ENCODE assay signal across 1 cellular context in the genomic region with DNA sequence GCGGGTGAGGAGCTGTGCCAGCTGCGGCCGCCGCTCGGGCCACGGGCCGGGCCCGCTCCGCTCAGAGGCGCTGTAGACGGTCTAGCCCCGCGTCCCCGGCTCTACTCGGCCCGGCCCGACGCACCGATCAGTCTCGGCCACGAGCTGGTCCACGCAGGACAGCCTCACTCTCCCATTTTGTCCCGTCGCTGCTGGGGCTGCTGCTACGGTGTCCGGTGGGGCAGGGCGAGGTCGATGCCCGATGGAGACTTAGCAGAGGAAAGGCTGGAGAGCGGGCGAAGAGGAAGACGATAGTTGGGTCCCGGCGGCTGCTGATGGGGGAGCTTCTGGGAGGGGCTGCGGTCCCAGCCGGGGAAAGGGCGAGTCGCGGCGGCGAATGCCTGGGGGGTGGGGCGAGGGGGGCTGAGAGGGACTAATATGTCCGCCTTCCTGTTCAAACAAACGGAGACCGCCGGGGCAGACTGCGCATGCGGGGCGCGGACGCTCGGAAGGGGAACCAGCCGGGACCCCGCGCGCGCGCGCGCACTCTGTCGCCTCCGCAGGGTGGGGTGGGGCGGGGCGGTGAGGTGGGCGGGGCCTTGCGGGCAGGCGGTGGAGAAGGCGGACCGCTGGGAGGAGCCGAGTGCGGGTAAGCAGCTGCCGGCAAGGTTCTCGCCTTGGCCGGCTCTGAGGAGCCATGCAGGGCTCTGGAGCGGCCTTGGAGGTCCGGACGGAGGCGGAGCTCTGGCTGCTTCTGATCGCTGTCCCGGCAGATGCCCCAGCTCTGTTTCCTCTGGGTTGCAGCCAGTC.
TF ChIP-seq lines count a peak whose summit lies in the region.

Gene ROCK1, minus strand, starts transcription at position 463 of the 789 bp plus-strand sequence. CDS start 903 bp downstream, outside the sequence.

TF ChIP-seq in H1, 55 proteins besides CTCF, POLR2A, EP300 and RAD21:
- TF ChIP-seq TBP (IDR thresholded peaks at IDR 0.05; ENCODE audit: low read depth, low read length) (peak; percentile 72), KDM1A (IDR thresholded peaks at IDR 0.05; ENCODE audit: borderline replicate concordance, low read length) (no peak), SRF (IDR thresholded peaks at IDR 0.05; ENCODE audit: low read depth, low read length) (no peak), NRF1 (IDR thresholded peaks at IDR 0.05; ENCODE audit: low read depth, low read length) (peak; percentile 58), YY1 (IDR thresholded peaks at IDR 0.05; ENCODE audit: low read depth, low read length) (no peak; the same call in 1 of the 2 replicates), SUZ12 (IDR thresholded peaks at IDR 0.05; ENCODE audit: low read length) (no peak), TAF7 (optimal IDR thresholded peaks at IDR 0.05; ENCODE audit: borderline replicate concordance, low read depth, low read length) (peak; percentile 10), CHD2 (IDR thresholded peaks at IDR 0.05; ENCODE audit: low read length) (no peak), TAF1 (IDR thresholded peaks at IDR 0.05; ENCODE audit: low read depth, low read length) (peak; percentile 79), POU5F1 (IDR thresholded peaks at IDR 0.05; ENCODE audit: low read depth, low read length) (no peak), SP1 (IDR thresholded peaks at IDR 0.05; ENCODE audit: low read depth, low read length) (0 out of 2 replicates have a peak, but pooled peaks have one; percentile 27), EZH2 (IDR thresholded peaks at IDR 0.05; ENCODE audit: low read depth, low read length, severe bottlenecking) (no peak), CBX8 (IDR thresholded peaks at IDR 0.05; ENCODE audit: borderline replicate concordance, low read depth, low read length) (no peak), KDM5A (IDR thresholded peaks at IDR 0.05; ENCODE audit: low read length) (no peak), JUN (IDR thresholded peaks at IDR 0.05; ENCODE audit: low read depth, low read length) (no peak), HDAC2 (IDR thresholded peaks at IDR 0.05; ENCODE audit: borderline replicate concordance in 1 of 2, low read depth in 2 of 2, low read length in 2 of 2) (no peak), FOSL1 (IDR thresholded peaks at IDR 0.05; ENCODE audit: insufficient read depth, low read depth, low read length) (no peak), TEAD4 (IDR thresholded peaks at IDR 0.05; ENCODE audit: low read depth, low read length) (no peak), ZNF274 (IDR thresholded peaks at IDR 0.05; ENCODE audit: borderline replicate concordance, extremely low read depth, low read length) (no peak), BCL11A (IDR thresholded peaks at IDR 0.05; ENCODE audit: low read depth in 2 of 2, low read length in 2 of 2) (no peak), CEBPB (IDR thresholded peaks at IDR 0.05; ENCODE audit: low read depth, low read length) (no peak), RXRA (IDR thresholded peaks at IDR 0.05; ENCODE audit: insufficient read depth, low read depth, low read length) (no peak), POLR2AphosphoS5 (IDR thresholded peaks at IDR 0.05; ENCODE audit: low read depth, low read length) (no peak; the same call in 1 of the 2 replicates), RBBP5 (IDR thresholded peaks at IDR 0.05; ENCODE audit: borderline replicate concordance, low read depth, low read length) (peak; percentile 92), SIRT6 (IDR thresholded peaks at IDR 0.05; ENCODE audit: low read length) (no peak), TCF12 (IDR thresholded peaks at IDR 0.05; ENCODE audit: low read depth, low read length) (no peak), SIN3A (conservative IDR thresholded peaks at IDR 0.05 in 1 of 2, IDR thresholded peaks at IDR 0.05 in 1 of 2; ENCODE audit: low read depth in 1 of 2, low read length in 2 of 2) (peak in 1 of 2 experiments; percentile 35; a peak in 1 of 4 replicates), CREB1 (IDR thresholded peaks at IDR 0.05) (no peak), NANOG (IDR thresholded peaks at IDR 0.05; ENCODE audit: insufficient read depth, low read depth, low read length, poor library complexity, severe bottlenecking) (no peak), MAFK (IDR thresholded peaks at IDR 0.05; ENCODE audit: low read depth, low read length) (no peak), HDAC6 (IDR thresholded peaks at IDR 0.05; ENCODE audit: low read depth, low read length) (no peak), ATF3 (IDR thresholded peaks at IDR 0.05; ENCODE audit: insufficient read depth, low read depth, low read length) (no peak), ASH2L (IDR thresholded peaks at IDR 0.05; ENCODE audit: low read length) (peak; percentile 92), RFX5 (IDR thresholded peaks at IDR 0.05; ENCODE audit: borderline replicate concordance, low read depth, low read length) (no peak), BRCA1 (IDR thresholded peaks at IDR 0.05; ENCODE audit: low read depth, low read length) (no peak), SP4 (IDR thresholded peaks at IDR 0.05; ENCODE audit: low read length) (no peak), RNF2 (IDR thresholded peaks at IDR 0.05; ENCODE audit: borderline replicate concordance, low read depth, low read length, missing control alignments, poor library complexity, severe bottlenecking) (no peak), CBX5 (IDR thresholded peaks at IDR 0.05; ENCODE audit: low read depth, low read length) (no peak), USF2 (IDR thresholded peaks at IDR 0.05; ENCODE audit: low read length) (no peak), CHD1 (IDR thresholded peaks at IDR 0.05; ENCODE audit: low read depth, low read length) (no peak), JUND (IDR thresholded peaks at IDR 0.05; ENCODE audit: low read length) (no peak), SP2 (IDR thresholded peaks at IDR 0.05; ENCODE audit: low read length) (no peak), GTF2F1 (IDR thresholded peaks at IDR 0.05; ENCODE audit: borderline replicate concordance, low read depth, low read length) (no peak), EGR1 (IDR thresholded peaks at IDR 0.05; ENCODE audit: borderline replicate concordance, low read depth, low read length) (no peak), SAP30 (IDR thresholded peaks at IDR 0.05; ENCODE audit: insufficient read depth, insufficient replicate concordance, low read length) (no peak), SIX5 (IDR thresholded peaks at IDR 0.05; ENCODE audit: low read depth, low read length) (no peak), KDM4A (IDR thresholded peaks at IDR 0.05; ENCODE audit: low read depth, low read length, severe bottlenecking) (peak; percentile 87), PHF8 (conservative IDR thresholded peaks at IDR 0.05; ENCODE audit: low read depth, low read length) (peak; percentile 49; the same call in 1 of the 2 replicates), CTBP2 (IDR thresholded peaks at IDR 0.05; ENCODE audit: borderline replicate concordance, insufficient read depth, insufficient read length, low read length) (no peak), GABPA (IDR thresholded peaks at IDR 0.05; ENCODE audit: borderline replicate concordance, insufficient read depth, low read length) (no peak), BACH1 (IDR thresholded peaks at IDR 0.05; ENCODE audit: low read length) (0 out of 2 replicates have a peak, but pooled peaks have one; percentile 30)
- TF ChIP-seq, protein P1, sequence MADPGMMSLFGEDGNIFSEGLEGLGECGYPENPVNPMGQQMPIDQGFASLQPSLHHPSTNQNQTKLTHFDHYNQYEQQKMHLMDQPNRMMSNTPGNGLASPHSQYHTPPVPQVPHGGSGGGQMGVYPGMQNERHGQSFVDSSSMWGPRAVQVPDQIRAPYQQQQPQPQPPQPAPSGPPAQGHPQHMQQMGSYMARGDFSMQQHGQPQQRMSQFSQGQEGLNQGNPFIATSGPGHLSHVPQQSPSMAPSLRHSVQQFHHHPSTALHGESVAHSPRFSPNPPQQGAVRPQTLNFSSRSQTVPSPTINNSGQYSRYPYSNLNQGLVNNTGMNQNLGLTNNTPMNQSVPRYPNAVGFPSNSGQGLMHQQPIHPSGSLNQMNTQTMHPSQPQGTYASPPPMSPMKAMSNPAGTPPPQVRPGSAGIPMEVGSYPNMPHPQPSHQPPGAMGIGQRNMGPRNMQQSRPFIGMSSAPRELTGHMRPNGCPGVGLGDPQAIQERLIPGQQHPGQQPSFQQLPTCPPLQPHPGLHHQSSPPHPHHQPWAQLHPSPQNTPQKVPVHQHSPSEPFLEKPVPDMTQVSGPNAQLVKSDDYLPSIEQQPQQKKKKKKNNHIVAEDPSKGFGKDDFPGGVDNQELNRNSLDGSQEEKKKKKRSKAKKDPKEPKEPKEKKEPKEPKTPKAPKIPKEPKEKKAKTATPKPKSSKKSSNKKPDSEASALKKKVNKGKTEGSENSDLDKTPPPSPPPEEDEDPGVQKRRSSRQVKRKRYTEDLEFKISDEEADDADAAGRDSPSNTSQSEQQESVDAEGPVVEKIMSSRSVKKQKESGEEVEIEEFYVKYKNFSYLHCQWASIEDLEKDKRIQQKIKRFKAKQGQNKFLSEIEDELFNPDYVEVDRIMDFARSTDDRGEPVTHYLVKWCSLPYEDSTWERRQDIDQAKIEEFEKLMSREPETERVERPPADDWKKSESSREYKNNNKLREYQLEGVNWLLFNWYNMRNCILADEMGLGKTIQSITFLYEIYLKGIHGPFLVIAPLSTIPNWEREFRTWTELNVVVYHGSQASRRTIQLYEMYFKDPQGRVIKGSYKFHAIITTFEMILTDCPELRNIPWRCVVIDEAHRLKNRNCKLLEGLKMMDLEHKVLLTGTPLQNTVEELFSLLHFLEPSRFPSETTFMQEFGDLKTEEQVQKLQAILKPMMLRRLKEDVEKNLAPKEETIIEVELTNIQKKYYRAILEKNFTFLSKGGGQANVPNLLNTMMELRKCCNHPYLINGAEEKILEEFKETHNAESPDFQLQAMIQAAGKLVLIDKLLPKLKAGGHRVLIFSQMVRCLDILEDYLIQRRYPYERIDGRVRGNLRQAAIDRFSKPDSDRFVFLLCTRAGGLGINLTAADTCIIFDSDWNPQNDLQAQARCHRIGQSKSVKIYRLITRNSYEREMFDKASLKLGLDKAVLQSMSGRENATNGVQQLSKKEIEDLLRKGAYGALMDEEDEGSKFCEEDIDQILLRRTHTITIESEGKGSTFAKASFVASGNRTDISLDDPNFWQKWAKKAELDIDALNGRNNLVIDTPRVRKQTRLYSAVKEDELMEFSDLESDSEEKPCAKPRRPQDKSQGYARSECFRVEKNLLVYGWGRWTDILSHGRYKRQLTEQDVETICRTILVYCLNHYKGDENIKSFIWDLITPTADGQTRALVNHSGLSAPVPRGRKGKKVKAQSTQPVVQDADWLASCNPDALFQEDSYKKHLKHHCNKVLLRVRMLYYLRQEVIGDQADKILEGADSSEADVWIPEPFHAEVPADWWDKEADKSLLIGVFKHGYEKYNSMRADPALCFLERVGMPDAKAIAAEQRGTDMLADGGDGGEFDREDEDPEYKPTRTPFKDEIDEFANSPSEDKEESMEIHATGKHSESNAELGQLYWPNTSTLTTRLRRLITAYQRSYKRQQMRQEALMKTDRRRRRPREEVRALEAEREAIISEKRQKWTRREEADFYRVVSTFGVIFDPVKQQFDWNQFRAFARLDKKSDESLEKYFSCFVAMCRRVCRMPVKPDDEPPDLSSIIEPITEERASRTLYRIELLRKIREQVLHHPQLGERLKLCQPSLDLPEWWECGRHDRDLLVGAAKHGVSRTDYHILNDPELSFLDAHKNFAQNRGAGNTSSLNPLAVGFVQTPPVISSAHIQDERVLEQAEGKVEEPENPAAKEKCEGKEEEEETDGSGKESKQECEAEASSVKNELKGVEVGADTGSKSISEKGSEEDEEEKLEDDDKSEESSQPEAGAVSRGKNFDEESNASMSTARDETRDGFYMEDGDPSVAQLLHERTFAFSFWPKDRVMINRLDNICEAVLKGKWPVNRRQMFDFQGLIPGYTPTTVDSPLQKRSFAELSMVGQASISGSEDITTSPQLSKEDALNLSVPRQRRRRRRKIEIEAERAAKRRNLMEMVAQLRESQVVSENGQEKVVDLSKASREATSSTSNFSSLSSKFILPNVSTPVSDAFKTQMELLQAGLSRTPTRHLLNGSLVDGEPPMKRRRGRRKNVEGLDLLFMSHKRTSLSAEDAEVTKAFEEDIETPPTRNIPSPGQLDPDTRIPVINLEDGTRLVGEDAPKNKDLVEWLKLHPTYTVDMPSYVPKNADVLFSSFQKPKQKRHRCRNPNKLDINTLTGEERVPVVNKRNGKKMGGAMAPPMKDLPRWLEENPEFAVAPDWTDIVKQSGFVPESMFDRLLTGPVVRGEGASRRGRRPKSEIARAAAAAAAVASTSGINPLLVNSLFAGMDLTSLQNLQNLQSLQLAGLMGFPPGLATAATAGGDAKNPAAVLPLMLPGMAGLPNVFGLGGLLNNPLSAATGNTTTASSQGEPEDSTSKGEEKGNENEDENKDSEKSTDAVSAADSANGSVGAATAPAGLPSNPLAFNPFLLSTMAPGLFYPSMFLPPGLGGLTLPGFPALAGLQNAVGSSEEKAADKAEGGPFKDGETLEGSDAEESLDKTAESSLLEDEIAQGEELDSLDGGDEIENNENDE (IDR thresholded peaks at IDR 0.05; ENCODE audit: insufficient replicate concordance, low read length), result no peak
- TF ChIP-seq, protein P2, sequence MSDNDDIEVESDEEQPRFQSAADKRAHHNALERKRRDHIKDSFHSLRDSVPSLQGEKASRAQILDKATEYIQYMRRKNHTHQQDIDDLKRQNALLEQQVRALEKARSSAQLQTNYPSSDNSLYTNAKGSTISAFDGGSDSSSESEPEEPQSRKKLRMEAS (IDR thresholded peaks at IDR 0.05), result no peak
- TF ChIP-seq, protein P3, sequence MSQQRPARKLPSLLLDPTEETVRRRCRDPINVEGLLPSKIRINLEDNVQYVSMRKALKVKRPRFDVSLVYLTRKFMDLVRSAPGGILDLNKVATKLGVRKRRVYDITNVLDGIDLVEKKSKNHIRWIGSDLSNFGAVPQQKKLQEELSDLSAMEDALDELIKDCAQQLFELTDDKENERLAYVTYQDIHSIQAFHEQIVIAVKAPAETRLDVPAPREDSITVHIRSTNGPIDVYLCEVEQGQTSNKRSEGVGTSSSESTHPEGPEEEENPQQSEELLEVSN (IDR thresholded peaks at IDR 0.05), result no peak
- TF ChIP-seq, protein P4, sequence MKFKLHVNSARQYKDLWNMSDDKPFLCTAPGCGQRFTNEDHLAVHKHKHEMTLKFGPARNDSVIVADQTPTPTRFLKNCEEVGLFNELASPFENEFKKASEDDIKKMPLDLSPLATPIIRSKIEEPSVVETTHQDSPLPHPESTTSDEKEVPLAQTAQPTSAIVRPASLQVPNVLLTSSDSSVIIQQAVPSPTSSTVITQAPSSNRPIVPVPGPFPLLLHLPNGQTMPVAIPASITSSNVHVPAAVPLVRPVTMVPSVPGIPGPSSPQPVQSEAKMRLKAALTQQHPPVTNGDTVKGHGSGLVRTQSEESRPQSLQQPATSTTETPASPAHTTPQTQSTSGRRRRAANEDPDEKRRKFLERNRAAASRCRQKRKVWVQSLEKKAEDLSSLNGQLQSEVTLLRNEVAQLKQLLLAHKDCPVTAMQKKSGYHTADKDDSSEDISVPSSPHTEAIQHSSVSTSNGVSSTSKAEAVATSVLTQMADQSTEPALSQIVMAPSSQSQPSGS (IDR thresholded peaks at IDR 0.05; ENCODE audit: low read length), result no peak
